In the genomic region with DNA sequence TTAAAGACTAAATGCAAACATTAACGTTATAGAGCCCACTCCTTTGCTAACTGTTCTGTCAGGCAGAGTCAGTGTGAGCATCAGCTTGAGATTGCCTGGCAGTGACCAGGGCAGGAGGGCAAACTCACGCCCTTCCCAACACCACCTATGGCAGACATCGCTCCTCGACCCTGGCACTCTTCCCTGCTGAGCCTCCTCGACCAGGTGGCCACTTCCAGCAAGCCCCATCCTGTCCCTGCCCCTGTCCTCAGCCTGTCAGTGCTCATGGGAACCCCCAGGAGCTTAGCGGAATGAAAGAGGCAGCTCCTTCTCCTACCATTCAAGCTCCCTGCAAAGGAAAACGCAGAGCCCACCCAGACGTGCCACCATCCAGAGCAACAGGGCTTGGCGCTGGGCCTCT, we compare ENCODE assay signal across 29 cellular contexts. TPM values are rescaled to one million over a fixed set of nuclear protein-coding genes. Genes with fewer than 3 reads are reported as not detected.
DNase-seq lines count a peak whose midpoint lies in the region; ATAC-seq, FAIRE-seq and TF ChIP-seq lines count a peak whose summit lies in the region.
"Had no signal": no experiment of that assay in that cellular context is flagged by ENCODE, and none has a peak within 500 bp of the region (broad histone marks: within the 10 kb centered on the region; RNA-seq: fewer than 3 reads in every experiment).

No MANE protein-coding gene starts in this region.

- H2BK5ac ChIP-seq in H9 (ENCODE audit: insufficient read length, low read length): no peak overlapping the region

- no peaks in the 10 kb centered on the region for H3K79me1 ChIP-seq in H9 (ENCODE audit: insufficient read depth, low read depth, low read length, poor library complexity, severe bottlenecking)

- H4K20me1 ChIP-seq in H9 (ENCODE audit: control insufficient read depth, insufficient read depth, insufficient read length): no peaks in the 10 kb centered on the region

- no peaks in the 10 kb centered on the region for H3K27me3 ChIP-seq in H9 (ENCODE audit: insufficient read depth, low read length)
- H3K27me3 ChIP-seq in WERI-Rb-1 (ENCODE audit: insufficient read depth, low read depth, severe bottlenecking): no peaks in the 10 kb centered on the region
- no peaks in the 10 kb centered on the region for H3K27me3 ChIP-seq in pancreas
- H3K27me3 ChIP-seq: uterus had no signal

- H3K27ac ChIP-seq in H9 (ENCODE audit: insufficient read length, low read depth, low read length) (no peak overlapping the region), WERI-Rb-1 (no peak overlapping the region), pancreas (no peak overlapping the region)
- H3K27ac ChIP-seq: psoas muscle, uterus, VCaP had no signal

- H3K27ac Mint-ChIP-seq in activated CD4-positive, alpha-beta T cell treated with anti-CD3 and anti-CD28 coated beads for 36 hours: peak overlapping the region; percentile 60
- peak overlapping the region in 2 of 3 experiments; percentile 8 to 43; a peak in 1 of 7 replicates for H3K27ac Mint-ChIP-seq in H9
- peak overlapping the region; percentile 46 for H3K27ac Mint-ChIP-seq in activated naive CD8-positive, alpha-beta T cell treated with anti-CD3 and anti-CD28 coated beads, Interleukin-2, amount 50 U/mL, for 24 hours
- peak overlapping the region; percentile 32 for H3K27ac Mint-ChIP-seq in nephron progenitor cell

- H3K4me3 ChIP-seq in WERI-Rb-1 (ENCODE audit: low read depth, low read length) (no peak overlapping the region), pancreas (no peak overlapping the region)
- H3K4me3 ChIP-seq: psoas muscle, uterus had no signal

- H3T11ph ChIP-seq in H9 (ENCODE audit: low read length): no peak overlapping the region

- H3K14ac ChIP-seq in H9 (ENCODE audit: insufficient read depth, low read length): no peak overlapping the region

- no CpG with 5 or more reads among the region's 9 CpGs for WGBS in H9 (ENCODE audit: extremely low coverage, insufficient read length, low lambda C conversion rate)
- WGBS in pancreas, 2 donors: 87 to 91% methylated on average over 9 of the region's 9 CpGs

- H4K8ac ChIP-seq in H9 (replicated peaks; ENCODE audit: insufficient read length, low read depth, low read length): no peak overlapping the region

- H3K4ac ChIP-seq in H9 (ENCODE audit: low read depth, low read length): no peak overlapping the region

- H3K56ac ChIP-seq in H9 (ENCODE audit: insufficient read length, low read depth, low read length): no peak overlapping the region

- H3K23ac ChIP-seq in H9 (ENCODE audit: insufficient read length, low read depth, low read length): no peak overlapping the region

- no peak overlapping the region for H2BK20ac ChIP-seq in H9 (ENCODE audit: low read depth, low read length, poor library complexity, severe bottlenecking)

- no peak for ATAC-seq in activated CD4-positive, alpha-beta T cell treated with anti-CD3 and anti-CD28 coated beads for 36 hours
- ATAC-seq in activated naive CD8-positive, alpha-beta T cell treated with anti-CD3 and anti-CD28 coated beads, Interleukin-2, amount 50 U/mL, for 24 hours: no peak
- ATAC-seq in pancreas: no peak
- ATAC-seq: psoas muscle had no signal

- DNase-seq in activated CD4-positive, alpha-beta T cell treated with anti-CD3 and anti-CD28 coated beads for 36 hours: no peak
- DNase-seq in activated CD4-positive, alpha-beta T cell treated with anti-CD3 and anti-CD28 coated beads for 48 hours: no peak
- DNase-seq in H9 (no peak), nephron progenitor cell (no peak), WERI-Rb-1 (no peak), pancreas (no peak), SIG-M5 treated with dmso at 0.1 percent for 504 hours (lab: John Stamatoyannopoulos, UW; ENCODE audit: unreplicated experiment) (no peak)
- no peak for DNase-seq in activated naive CD8-positive, alpha-beta T cell treated with anti-CD3 and anti-CD28 coated beads, Interleukin-2, amount 50 U/mL, for 24 hours
- DNase-seq: cortex of kidney; DMS153; foreskin melanocyte; GF-D8; GOT3; mammary epithelial cell; NCI-H1092; NCI-H2081; NCI-H510A; stimulated activated CD4-positive, alpha-beta T cell treated with anti-CD3 and anti-CD28 coated beads, Interleukin-4, amount 100 ng/mL, for 4 hours had no signal

- no peak overlapping the region for H3K9ac ChIP-seq in H9 (ENCODE audit: extremely low read depth, insufficient read length, low read length)

- TF ChIP-seq CTCF in H9 (conservative IDR thresholded peaks at IDR 0.05): no peak
- no peak for TF ChIP-seq CTCF in nephron progenitor cell (IDR thresholded peaks at IDR 0.05)
- no peak for TF ChIP-seq CTCF in WERI-Rb-1 (IDR thresholded peaks at IDR 0.05; ENCODE audit: low read depth, low read length)
- TF ChIP-seq CTCF in pancreas (IDR thresholded peaks at IDR 0.05): no peak

- no peak overlapping the region for H2AFZ ChIP-seq in H9 (ENCODE audit: low read length)

- peaks cover 46% of the 10 kb centered on the region for H3K36me3 ChIP-seq in WERI-Rb-1
- H3K36me3 ChIP-seq in pancreas: peaks cover 4 to 66% (median 23%) of the 10 kb centered on the region in 3 donors
- H3K36me3 ChIP-seq: uterus had no signal

- no peak overlapping the region for H2AK5ac ChIP-seq in H9 (ENCODE audit: insufficient read length, low read length)

- no peaks in the 10 kb centered on the region for H3K27me3 Mint-ChIP-seq in activated CD4-positive, alpha-beta T cell treated with anti-CD3 and anti-CD28 coated beads for 36 hours
- H3K27me3 Mint-ChIP-seq in H9 (ENCODE audit: low read depth) (no peaks in the 10 kb centered on the region), nephron progenitor cell (ENCODE audit: low read depth, poor library complexity) (no peaks in the 10 kb centered on the region)
- no peaks in the 10 kb centered on the region for H3K27me3 Mint-ChIP-seq in activated naive CD8-positive, alpha-beta T cell treated with anti-CD3 and anti-CD28 coated beads, Interleukin-2, amount 50 U/mL, for 24 hours

- peaks cover 36% of the 10 kb centered on the region for H3K36me3 Mint-ChIP-seq in activated CD4-positive, alpha-beta T cell treated with anti-CD3 and anti-CD28 coated beads for 36 hours (ENCODE audit: low read depth)
- H3K36me3 Mint-ChIP-seq in H9 (ENCODE audit: insufficient read depth in 1 of 3, low read depth in 3 of 3) (peaks cover 12 to 57% (median 27%) of the 10 kb centered on the region in 3 experiments; a peak in 6 of 7 replicates), nephron progenitor cell (ENCODE audit: low read depth) (peaks cover 39% of the 10 kb centered on the region)
- peaks cover 14% of the 10 kb centered on the region for H3K36me3 Mint-ChIP-seq in activated naive CD8-positive, alpha-beta T cell treated with anti-CD3 and anti-CD28 coated beads, Interleukin-2, amount 50 U/mL, for 24 hours (ENCODE audit: low read depth)

- no peak overlapping the region for H3K4me3 Mint-ChIP-seq in activated CD4-positive, alpha-beta T cell treated with anti-CD3 and anti-CD28 coated beads for 36 hours
- H3K4me3 Mint-ChIP-seq in H9: no peak overlapping the region
- H3K4me3 Mint-ChIP-seq in activated naive CD8-positive, alpha-beta T cell treated with anti-CD3 and anti-CD28 coated beads, Interleukin-2, amount 50 U/mL, for 24 hours: no peak overlapping the region
- no peak overlapping the region for H3K4me3 Mint-ChIP-seq in nephron progenitor cell
- H3K4me3 Mint-ChIP-seq: brain had no signal

- no peak overlapping the region for H2BK12ac ChIP-seq in H9 (ENCODE audit: insufficient read length, low read depth, low read length)

- no peak overlapping the region for H3K18ac ChIP-seq in H9 (ENCODE audit: insufficient read length, low read depth, low read length)

- H3K9me3 ChIP-seq in H9 (ENCODE audit: control insufficient read depth, low read depth, low read length) (no peaks in the 10 kb centered on the region), WERI-Rb-1 (ENCODE audit: severe bottlenecking) (no peaks in the 10 kb centered on the region), pancreas (no peaks in the 10 kb centered on the region)
- H3K9me3 ChIP-seq: psoas muscle, uterus had no signal

- no peaks in the 10 kb centered on the region for H3K23me2 ChIP-seq in H9 (ENCODE audit: insufficient read length, low read depth, low read length, poor library complexity, severe bottlenecking)

- no peak overlapping the region for H2BK15ac ChIP-seq in H9 (ENCODE audit: low read depth, low read length)

- POLR2A ChIA-PET in activated CD4-positive, alpha-beta T cell treated with anti-CD3 and anti-CD28 coated beads for 36 hours (lab: Charles Lee): interaction anchor here (0.6 kb wide), 1 partner anchor 13 kb away, joined by 4 read pairs; no protein-coding TSS in a partner anchor

- no peaks in the 10 kb centered on the region for H3K79me2 ChIP-seq in H9 (ENCODE audit: insufficient read depth, low read length)

- H4K5ac ChIP-seq in H9 (ENCODE audit: insufficient read length, low read depth, low read length): no peak overlapping the region

- peaks cover 46% of the 10 kb centered on the region for H3K4me1 Mint-ChIP-seq in activated CD4-positive, alpha-beta T cell treated with anti-CD3 and anti-CD28 coated beads for 36 hours
- H3K4me1 Mint-ChIP-seq in H9 (peaks cover 0 to 2% of the 10 kb centered on the region in 2 experiments; a peak in 2 of 4 replicates), nephron progenitor cell (peaks cover 10% of the 10 kb centered on the region)
- H3K4me1 Mint-ChIP-seq in activated naive CD8-positive, alpha-beta T cell treated with anti-CD3 and anti-CD28 coated beads, Interleukin-2, amount 50 U/mL, for 24 hours: peaks cover 43% of the 10 kb centered on the region
- H3K4me1 Mint-ChIP-seq: brain had no signal

- intact Hi-C loops in activated CD4-positive, alpha-beta T cell treated with anti-CD3 and anti-CD28 coated beads for 36 hours (cut with DNase I, micrococcal nuclease): no loop called here
- intact Hi-C loops in pancreas (cut with DNase I): no loop called here

- CTCF ChIA-PET in activated CD4-positive, alpha-beta T cell treated with anti-CD3 and anti-CD28 coated beads for 36 hours (lab: Charles Lee): interaction anchor here (1.9 kb wide), 1 partner anchor 161 kb away, joined by 7 read pairs; no protein-coding TSS in a partner anchor

- FAIRE-seq in pancreas (lab: Jason Lieb, UNC): no peak
- FAIRE-seq: A204.1, GM19239 had no signal

- no peak overlapping the region for H2BK120ac ChIP-seq in H9 (ENCODE audit: low read depth, low read length, poor library complexity, severe bottlenecking)

- H3K9me3 Mint-ChIP-seq in activated CD4-positive, alpha-beta T cell treated with anti-CD3 and anti-CD28 coated beads for 36 hours (ENCODE audit: low read depth): no peaks in the 10 kb centered on the region
- H3K9me3 Mint-ChIP-seq in H9 (no peaks in the 10 kb centered on the region), nephron progenitor cell (peaks cover 7% of the 10 kb centered on the region)
- H3K9me3 Mint-ChIP-seq in activated naive CD8-positive, alpha-beta T cell treated with anti-CD3 and anti-CD28 coated beads, Interleukin-2, amount 50 U/mL, for 24 hours: no peaks in the 10 kb centered on the region
- H3K9me3 Mint-ChIP-seq: brain had no signal

- H3K4me1 ChIP-seq in H9 (ENCODE audit: insufficient read depth, low read length): no peaks in the 10 kb centered on the region
- H3K4me1 ChIP-seq in pancreas: no peaks in the 10 kb centered on the region
- H3K4me1 ChIP-seq: uterus had no signal

- H3K4me2 ChIP-seq in H9 (ENCODE audit: insufficient read depth, insufficient read length, low read length): no peak overlapping the region

- no peak overlapping the region for H4K91ac ChIP-seq in H9 (ENCODE audit: insufficient read length, low read depth, low read length)

RNA-seq across cellular contexts. Expression of gene PRRT1B, which starts 42.0 kb away (rescaled TPM):
- not detected for total RNA-seq in activated CD4-positive, alpha-beta T cell treated with anti-CD3 and anti-CD28 coated beads for 36 hours
- total RNA-seq in H9 (2021): 0.72 and 1.0 TPM in 2 replicates
- total RNA-seq in pancreas: 1 to 10 TPM; 2.3 to 4.1 (median 3.2) TPM
- 1 to 10 TPM; 2.5 to 5.0 TPM for polyA plus RNA-seq in pancreas
- total RNA-seq: epithelial cell of proximal tubule, kidney epithelial cell, LHCN-M2, mammary epithelial cell, myocyte, psoas muscle, uterus had no signal
- polyA plus RNA-seq: BJ, mammary epithelial cell, psoas muscle had no signal

RNA-seq across cellular contexts. Expression of gene UCK1, which starts 56.3 kb away (rescaled TPM):
- total RNA-seq in activated CD4-positive, alpha-beta T cell treated with anti-CD3 and anti-CD28 coated beads for 36 hours: 10 to 100 TPM; 15.2 to 16.5 TPM
- total RNA-seq in H9 (2021): 51.2 and 54.2 TPM in 2 replicates
- 10 to 100 TPM; 11.2 to 18.7 (median 17.7) TPM for total RNA-seq in pancreas
- 10 to 100 TPM; 24.6 to 31.2 TPM for polyA plus RNA-seq in pancreas
